25 cellular contexts compared by ENCODE assay signal in the genomic region with DNA sequence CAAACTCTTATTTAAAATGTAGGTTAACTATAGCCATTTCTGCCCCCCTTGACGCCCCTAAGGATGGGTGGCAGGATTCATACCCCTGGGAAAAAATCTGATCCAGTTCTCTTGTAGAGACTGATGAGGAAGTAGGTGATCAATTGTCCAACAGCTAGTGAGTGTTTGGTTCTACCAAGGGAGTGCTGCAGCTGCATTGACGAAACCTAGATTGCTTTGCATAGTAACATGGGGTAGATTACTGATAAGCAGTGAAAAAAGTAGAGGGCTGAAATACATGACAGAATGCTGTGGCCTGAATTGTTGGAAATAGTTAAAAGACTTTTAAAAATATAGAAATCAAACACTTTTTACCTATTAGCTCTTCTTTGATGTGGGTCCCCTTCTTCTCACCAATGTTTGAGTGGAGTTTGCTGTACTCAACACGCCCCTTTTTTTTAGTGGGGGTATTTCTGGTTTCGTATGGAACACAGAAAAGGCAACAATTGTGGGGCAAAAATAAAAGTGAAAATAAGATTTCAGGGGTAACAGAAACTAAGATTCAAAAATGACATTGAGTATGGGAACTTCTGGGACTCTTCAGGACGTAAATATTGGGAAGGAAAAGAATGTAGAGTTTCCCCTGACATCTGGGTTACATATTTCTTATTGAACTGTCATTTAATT.
DNase-seq lines count a peak whose midpoint lies in the region; ATAC-seq and TF ChIP-seq lines count a peak whose summit lies in the region.
"Had no signal": no experiment of that assay in that cellular context is flagged by ENCODE, and none has a peak within 500 bp of the region (broad histone marks: within the 10 kb centered on the region; RNA-seq: fewer than 3 reads in every experiment).

No MANE protein-coding gene starts in this region.

- POLR2A ChIA-PET in WTC11 (lab: Charles Lee), result no interaction called here

- CTCF ChIA-PET in WTC11 (lab: Charles Lee), result no interaction called here

- no peak overlapping the region for H3K27ac Mint-ChIP-seq in WTC11
- H3K27ac Mint-ChIP-seq: B cell; CD8-positive, alpha-beta memory T cell; HFFc6; stimulated activated memory B cell treated with anti-CD40 and anti-IgM and Interleukin-4, amounts not matched to agents 10 μg/mL and 1 μg/mL and 100 μg/mL, for 72 hours had no signal

- no peak for DNase-seq in WTC11 (ENCODE audit: low spot score)
- DNase-seq in A172 (ENCODE audit: low spot score), result no peak
- DNase-seq in NCI-H1417 (lab: John Stamatoyannopoulos, UW), result no peak
- no peak for DNase-seq in dermis blood vessel endothelial cell
- DNase-seq: activated CD4-positive, alpha-beta T cell treated with anti-CD3 and anti-CD28 coated beads for 1 hour; activated gamma-delta T cell treated with Interleukin-2 at 50 U/mL for 16 hours; CD8-positive, alpha-beta memory T cell; heart left ventricle; HFFc6; NCI-H1694; NCI-H2171; NCI-H524; right cardiac atrium; spleen; stimulated activated CD4-positive, alpha-beta T cell treated with anti-CD3 and anti-CD28 coated beads, Interleukin-2, amount 100 ng/mL, for 48 hours; T-helper 1 cell had no signal

- H3K4me1 Mint-ChIP-seq in WTC11, result peaks cover 19% of the 10 kb centered on the region
- H3K4me1 Mint-ChIP-seq: B cell; CD8-positive, alpha-beta memory T cell; neural crest cell; stimulated activated memory B cell treated with anti-CD40 and anti-IgM and Interleukin-4, amounts not matched to agents 10 μg/mL and 1 μg/mL and 100 μg/mL, for 72 hours had no signal

- peaks cover 37% of the 10 kb centered on the region for H3K9me3 Mint-ChIP-seq in WTC11
- H3K9me3 Mint-ChIP-seq: HFFc6 had no signal

- no peak for TF ChIP-seq CTCF in WTC11 (IDR thresholded peaks at IDR 0.05)

- H3K4me3 Mint-ChIP-seq in WTC11, result no peak overlapping the region
- H3K4me3 Mint-ChIP-seq: B cell; brain; CD8-positive, alpha-beta memory T cell; HFFc6; neural crest cell; stimulated activated memory B cell treated with anti-CD40 and anti-IgM and Interleukin-4, amounts not matched to agents 10 μg/mL and 1 μg/mL and 100 μg/mL, for 72 hours had no signal

- ATAC-seq in GM18508 (IDR thresholded peaks at IDR 0.05; ENCODE audit: insufficient read depth, unreplicated experiment) (peak; percentile 55), GM19467 (IDR thresholded peaks at IDR 0.05; ENCODE audit: unreplicated experiment) (peak; percentile 68), HG02610 (IDR thresholded peaks at IDR 0.05; ENCODE audit: unreplicated experiment) (peak; percentile 47), HG03439 (IDR thresholded peaks at IDR 0.05; ENCODE audit: unreplicated experiment) (peak; percentile 63), WTC11 (no peak)
- ATAC-seq: heart left ventricle; K562; right cardiac atrium; stimulated activated memory B cell treated with anti-CD40 and anti-IgM and Interleukin-4, amounts not matched to agents 10 μg/mL and 1 μg/mL and 100 μg/mL, for 72 hours had no signal

- peaks cover 22% of the 10 kb centered on the region for H3K36me3 Mint-ChIP-seq in WTC11
- H3K36me3 Mint-ChIP-seq: stimulated activated memory B cell treated with anti-CD40 and anti-IgM and Interleukin-4, amounts not matched to agents 10 μg/mL and 1 μg/mL and 100 μg/mL, for 72 hours had no signal

- peaks cover 5% of the 10 kb centered on the region for H3K27me3 Mint-ChIP-seq in WTC11 (ENCODE audit: low read depth)
- H3K27me3 Mint-ChIP-seq: brain had no signal

TF ChIP-seq in WTC11, 78 proteins besides CTCF, POLR2A, EP300 and RAD21:
- TF ChIP-seq GABPB1 (CRISPR knock-in tag; IDR thresholded peaks at IDR 0.05) (no peak), OVOL2 (CRISPR knock-in tag; IDR thresholded peaks at IDR 0.05; ENCODE audit: borderline replicate concordance) (no peak), ZNF423 (CRISPR knock-in tag; IDR thresholded peaks at IDR 0.05) (no peak), TCF7 (CRISPR knock-in tag; IDR thresholded peaks at IDR 0.05; ENCODE audit: low read depth) (no peak), NFATC4 (CRISPR knock-in tag; IDR thresholded peaks at IDR 0.05) (no peak), SMAD4 (CRISPR knock-in tag; IDR thresholded peaks at IDR 0.05) (no peak), AFF4 (CRISPR knock-in tag; IDR thresholded peaks at IDR 0.05; ENCODE audit: borderline replicate concordance) (no peak), ZNF263 (CRISPR knock-in tag; IDR thresholded peaks at IDR 0.05; ENCODE audit: low read depth) (no peak), ZNF121 (CRISPR knock-in tag; IDR thresholded peaks at IDR 0.05) (no peak), SP1 (CRISPR knock-in tag; conservative IDR thresholded peaks at IDR 0.05) (no peak), FOXP1 (CRISPR knock-in tag; IDR thresholded peaks at IDR 0.05; ENCODE audit: borderline replicate concordance) (no peak)
- TF ChIP-seq, protein P1, sequence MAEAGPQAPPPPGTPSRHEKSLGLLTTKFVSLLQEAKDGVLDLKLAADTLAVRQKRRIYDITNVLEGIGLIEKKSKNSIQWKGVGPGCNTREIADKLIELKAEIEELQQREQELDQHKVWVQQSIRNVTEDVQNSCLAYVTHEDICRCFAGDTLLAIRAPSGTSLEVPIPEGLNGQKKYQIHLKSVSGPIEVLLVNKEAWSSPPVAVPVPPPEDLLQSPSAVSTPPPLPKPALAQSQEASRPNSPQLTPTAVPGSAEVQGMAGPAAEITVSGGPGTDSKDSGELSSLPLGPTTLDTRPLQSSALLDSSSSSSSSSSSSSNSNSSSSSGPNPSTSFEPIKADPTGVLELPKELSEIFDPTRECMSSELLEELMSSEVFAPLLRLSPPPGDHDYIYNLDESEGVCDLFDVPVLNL (CRISPR knock-in tag; IDR thresholded peaks at IDR 0.05; ENCODE audit: borderline replicate concordance, low read depth), result no peak
- TF ChIP-seq, protein P2, sequence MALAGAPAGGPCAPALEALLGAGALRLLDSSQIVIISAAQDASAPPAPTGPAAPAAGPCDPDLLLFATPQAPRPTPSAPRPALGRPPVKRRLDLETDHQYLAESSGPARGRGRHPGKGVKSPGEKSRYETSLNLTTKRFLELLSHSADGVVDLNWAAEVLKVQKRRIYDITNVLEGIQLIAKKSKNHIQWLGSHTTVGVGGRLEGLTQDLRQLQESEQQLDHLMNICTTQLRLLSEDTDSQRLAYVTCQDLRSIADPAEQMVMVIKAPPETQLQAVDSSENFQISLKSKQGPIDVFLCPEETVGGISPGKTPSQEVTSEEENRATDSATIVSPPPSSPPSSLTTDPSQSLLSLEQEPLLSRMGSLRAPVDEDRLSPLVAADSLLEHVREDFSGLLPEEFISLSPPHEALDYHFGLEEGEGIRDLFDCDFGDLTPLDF (CRISPR knock-in tag; IDR thresholded peaks at IDR 0.05), result no peak
